ENCODE assay signal across 1 cellular context in genomic region chr19:42143341-42144234, GRCh38.
TF ChIP-seq lines count a peak whose summit lies in the region.

No MANE protein-coding gene starts in this region.

TF ChIP-seq in WTC11, 78 proteins besides CTCF, POLR2A, EP300 and RAD21 (continued from another document and continues in another):
- TF ChIP-seq PREB (CRISPR knock-in tag; IDR thresholded peaks at IDR 0.05; ENCODE audit: borderline replicate concordance) (no peak), CREM (CRISPR knock-in tag; IDR thresholded peaks at IDR 0.05) (no peak; the same call in 1 of the 2 replicates), TCF7 (CRISPR knock-in tag; IDR thresholded peaks at IDR 0.05; ENCODE audit: low read depth) (no peak), PRDM15 (CRISPR knock-in tag; IDR thresholded peaks at IDR 0.05) (0 out of 2 replicates have a peak, but pooled peaks have one; percentile 43), NFATC4 (CRISPR knock-in tag; IDR thresholded peaks at IDR 0.05) (no peak), E2F1 (CRISPR knock-in tag; IDR thresholded peaks at IDR 0.05) (peak; percentile 80; the same call in 1 of the 2 replicates), ZNF121 (CRISPR knock-in tag; IDR thresholded peaks at IDR 0.05) (0 out of 2 replicates have a peak, but pooled peaks have one; percentile 14), USF1 (CRISPR knock-in tag; IDR thresholded peaks at IDR 0.05) (peak; percentile 71; the same call in 1 of the 2 replicates), SP1 (CRISPR knock-in tag; conservative IDR thresholded peaks at IDR 0.05) (0 out of 2 replicates have a peak, but pooled peaks have one; percentile 23), SMAD4 (CRISPR knock-in tag; IDR thresholded peaks at IDR 0.05) (peak; percentile 80), ZNF138 (CRISPR knock-in tag; conservative IDR thresholded peaks at IDR 0.05) (no peak), GABPB1 (CRISPR knock-in tag; IDR thresholded peaks at IDR 0.05) (no peak), NR3C1 (CRISPR knock-in tag; conservative IDR thresholded peaks at IDR 0.05; ENCODE audit: low read depth) (no peak), CDX4 (CRISPR knock-in tag; IDR thresholded peaks at IDR 0.05; ENCODE audit: borderline replicate concordance) (no peak), SMAD3 (CRISPR knock-in tag; IDR thresholded peaks at IDR 0.05; ENCODE audit: borderline replicate concordance) (peak; percentile 42; the same call in 1 of the 2 replicates), CBFB (CRISPR knock-in tag; IDR thresholded peaks at IDR 0.05; ENCODE audit: low read depth) (no peak), TP53 (CRISPR knock-in tag; IDR thresholded peaks at IDR 0.05) (0 out of 2 replicates have a peak, but pooled peaks have one; percentile 61), RELA (CRISPR knock-in tag; IDR thresholded peaks at IDR 0.05; ENCODE audit: borderline replicate concordance) (no peak), ARID4B (CRISPR knock-in tag; IDR thresholded peaks at IDR 0.05; ENCODE audit: borderline replicate concordance) (peak; percentile 88; the same call in 1 of the 2 replicates), MLX (CRISPR knock-in tag; IDR thresholded peaks at IDR 0.05) (no peak), ZNF423 (CRISPR knock-in tag; IDR thresholded peaks at IDR 0.05) (no peak), ZBTB21 (CRISPR knock-in tag; IDR thresholded peaks at IDR 0.05; ENCODE audit: borderline replicate concordance) (no peak), ZNF512 (CRISPR knock-in tag; IDR thresholded peaks at IDR 0.05; ENCODE audit: borderline replicate concordance) (no peak), ATF3 (CRISPR knock-in tag; conservative IDR thresholded peaks at IDR 0.05) (no peak), GTF2I (CRISPR knock-in tag; conservative IDR thresholded peaks at IDR 0.05) (no peak), ZNF281 (CRISPR knock-in tag; IDR thresholded peaks at IDR 0.05) (peak; percentile 69; the same call in 1 of the 2 replicates), TEAD4 (CRISPR knock-in tag; IDR thresholded peaks at IDR 0.05) (peak; percentile 84), ZNF532 (CRISPR knock-in tag; IDR thresholded peaks at IDR 0.05; ENCODE audit: borderline replicate concordance) (no peak), CREB1 (CRISPR knock-in tag; IDR thresholded peaks at IDR 0.05) (peak; percentile 50; the same call in 1 of the 2 replicates), NFE2L1 (CRISPR knock-in tag; IDR thresholded peaks at IDR 0.05) (peak; percentile 73), RORB (CRISPR knock-in tag; IDR thresholded peaks at IDR 0.05) (no peak), NR1H2 (CRISPR knock-in tag; IDR thresholded peaks at IDR 0.05) (no peak), HMGA2 (CRISPR knock-in tag; IDR thresholded peaks at IDR 0.05) (no peak)
